8 cellular contexts compared by ENCODE assay signal in the genomic region with DNA sequence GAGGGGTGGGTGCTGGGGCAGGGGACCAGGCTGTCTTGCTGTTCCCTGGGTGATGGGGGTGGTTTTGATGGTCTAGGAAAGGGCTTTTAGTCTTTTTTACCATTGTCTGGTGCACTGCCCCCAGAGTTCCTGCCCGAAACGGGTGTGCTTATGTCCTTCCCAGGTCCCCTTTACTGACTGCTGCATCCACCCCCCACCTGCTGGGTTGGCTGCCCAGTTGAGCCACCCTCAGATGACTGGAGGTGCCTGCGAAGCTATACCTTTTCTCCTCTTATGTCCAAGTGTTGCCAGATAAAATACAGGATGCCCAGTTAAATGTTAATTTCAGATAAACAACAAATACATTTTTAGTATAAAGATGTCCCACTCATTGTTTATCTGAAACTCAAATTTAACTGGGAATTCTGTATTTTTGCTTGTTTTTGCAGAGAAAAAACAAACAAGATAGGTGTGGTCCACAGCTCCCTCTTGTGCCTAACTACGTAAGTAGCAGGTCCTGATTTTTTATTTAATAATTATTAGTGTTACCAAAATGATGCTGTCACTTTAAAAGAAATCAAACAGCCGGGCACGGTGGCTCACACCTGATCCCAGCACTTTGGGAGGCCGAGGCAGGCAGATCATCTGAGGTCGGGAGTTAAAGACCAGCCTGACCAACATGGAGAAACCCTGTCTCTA. TPM values are rescaled to one million over a fixed set of nuclear protein-coding genes. Genes with fewer than 3 reads are reported as not detected.
A peak's percentile ranks its signal among the peaks of the same experiment; 100 is the strongest.
DNase-seq lines count a peak whose midpoint lies in the region; ATAC-seq and TF ChIP-seq lines count a peak whose summit lies in the region.

No MANE protein-coding gene starts in this region.

- no peaks in the 10 kb centered on the region for H3K36me3 ChIP-seq in CD8-positive, alpha-beta T cell (ENCODE audit: insufficient read depth, low read length)
- H3K36me3 ChIP-seq in Karpas-422 (ENCODE audit: insufficient read depth, low read length): no peaks in the 10 kb centered on the region

- H3K9me3 ChIP-seq in CD8-positive, alpha-beta T cell (ENCODE audit: low read length): peaks cover 6% of the 10 kb centered on the region
- no peaks in the 10 kb centered on the region for H3K9me3 ChIP-seq in Karpas-422 (ENCODE audit: low read length)

- no peak overlapping the region for H2AFZ ChIP-seq in Karpas-422 (ENCODE audit: low read length)

- no peaks in the 10 kb centered on the region for H3K36me3 Mint-ChIP-seq in CD8-positive, alpha-beta T cell
- peaks cover 4% of the 10 kb centered on the region for H3K36me3 Mint-ChIP-seq in nephron progenitor cell (ENCODE audit: low read depth)

- no peak overlapping the region for H3K9ac ChIP-seq in Karpas-422 (ENCODE audit: low read length)

- H3K4me1 ChIP-seq in CD8-positive, alpha-beta T cell (ENCODE audit: insufficient read depth, low read length): no peaks in the 10 kb centered on the region
- H3K4me1 ChIP-seq in Karpas-422 (ENCODE audit: low read length): peaks cover 4% of the 10 kb centered on the region; the same call in 1 of the 2 replicates

- no peaks in the 10 kb centered on the region for H3K27me3 ChIP-seq in CD8-positive, alpha-beta T cell (ENCODE audit: insufficient read depth, low read length)
- no peaks in the 10 kb centered on the region for H3K27me3 ChIP-seq in Karpas-422 (ENCODE audit: low read length)

- H4K20me1 ChIP-seq in Karpas-422 (ENCODE audit: insufficient read depth, low read depth, low read length): no peaks in the 10 kb centered on the region; the same call in 1 of the 2 replicates

- H3K27ac Mint-ChIP-seq in CD8-positive, alpha-beta T cell: no peak overlapping the region
- H3K27ac Mint-ChIP-seq in nephron progenitor cell: no peak overlapping the region

- H3K9me3 Mint-ChIP-seq in CD8-positive, alpha-beta T cell: no peaks in the 10 kb centered on the region
- H3K9me3 Mint-ChIP-seq in nephron progenitor cell: peaks cover 11% of the 10 kb centered on the region

- no peak for ATAC-seq in CD8-positive, alpha-beta T cell
- ATAC-seq in HG03097 (IDR thresholded peaks at IDR 0.05; ENCODE audit: low FRiP score, unreplicated experiment) (no peak), GM21723 (IDR thresholded peaks at IDR 0.05; ENCODE audit: unreplicated experiment) (no peak), GM18873 (IDR thresholded peaks at IDR 0.05; ENCODE audit: low FRiP score, unreplicated experiment) (no peak)

- intact Hi-C loops in CD8-positive, alpha-beta T cell (cut with DNase I, micrococcal nuclease): loop anchor here (1.0 to 10.0 kb wide), 2 partner anchors 113 to 1075 kb away; partner anchors contain the start of gene APPL1 (in 1 of the 2)

- no peak overlapping the region for H3K4me2 ChIP-seq in Karpas-422 (ENCODE audit: low read depth, low read length, poor library complexity, severe bottlenecking)

- H3K27ac ChIP-seq in CD8-positive, alpha-beta T cell (ENCODE audit: low read depth, low read length): no peak overlapping the region
- no peak overlapping the region for H3K27ac ChIP-seq in Karpas-422 (ENCODE audit: low read length)
- peak overlapping the region; percentile 44 for H3K27ac ChIP-seq in cingulate gyrus (ENCODE audit: low read depth, low read length)

- H3K79me2 ChIP-seq in Karpas-422 (ENCODE audit: low read length): no peaks in the 10 kb centered on the region

- CTCF ChIA-PET in CD8-positive, alpha-beta T cell (lab: Charles Lee): interaction anchor here (0.7 to 1.5 kb wide), 2 partner anchors 93 to 112 kb away, joined by 3 to 6 read pairs; no protein-coding TSS in a partner anchor

- H3K4me1 Mint-ChIP-seq in CD8-positive, alpha-beta T cell (ENCODE audit: low read depth): peaks cover under 1% of the 10 kb centered on the region
- H3K4me1 Mint-ChIP-seq in nephron progenitor cell: no peaks in the 10 kb centered on the region

- peak; percentile 13 for TF ChIP-seq CTCF in CD8-positive, alpha-beta T cell (IDR thresholded peaks at IDR 0.05)
- peak; percentile 60 for TF ChIP-seq CTCF in nephron progenitor cell (IDR thresholded peaks at IDR 0.05)

- DNase-seq in CD8-positive, alpha-beta T cell: no peak
- DNase-seq in Karpas-422 (peak; percentile 68), nephron progenitor cell (no peak), hepatic stellate cell (ENCODE audit: low spot score) (no peak)

- peaks cover 24% of the 10 kb centered on the region for H3K27me3 Mint-ChIP-seq in CD8-positive, alpha-beta T cell (ENCODE audit: low read depth)
- H3K27me3 Mint-ChIP-seq in nephron progenitor cell (ENCODE audit: low read depth, poor library complexity): peaks cover 43% of the 10 kb centered on the region

- POLR2A ChIA-PET in CD8-positive, alpha-beta T cell (lab: Charles Lee): no interaction called here

- no peak overlapping the region for H3K4me3 ChIP-seq in CD8-positive, alpha-beta T cell (ENCODE audit: low read depth, low read length)
- no peak overlapping the region for H3K4me3 ChIP-seq in Karpas-422 (ENCODE audit: low read length)

- H3K4me3 Mint-ChIP-seq in CD8-positive, alpha-beta T cell: no peak overlapping the region
- no peak overlapping the region for H3K4me3 Mint-ChIP-seq in nephron progenitor cell

- H3K9me2 ChIP-seq in Karpas-422 (replicated peaks; ENCODE audit: insufficient read depth, low read length): no peaks in the 10 kb centered on the region

RNA-seq across cellular contexts. Expression of gene RPP14, which starts 6.1 kb away (rescaled TPM):
- total RNA-seq in CD8-positive, alpha-beta T cell: 10 to 100 TPM; 18.3 to 20.4 TPM
- 7.5 and 7.6 TPM in 2 replicates for total RNA-seq in Karpas-422 (2014; rRNA removed; shearing (Covaris generic); ENCODE audit: low replicate concordance)

RNA-seq across cellular contexts. Expression of gene HTD2, which starts 6.3 kb away (rescaled TPM):
- 1 to 10 TPM; 6.4 to 8.9 TPM for total RNA-seq in CD8-positive, alpha-beta T cell
- 5.4 and 19.9 TPM in 2 replicates for total RNA-seq in Karpas-422 (2014; rRNA removed; shearing (Covaris generic); ENCODE audit: low replicate concordance)

RNA-seq across cellular contexts. Expression of gene PXK, which starts 32.7 kb away (rescaled TPM):
- total RNA-seq in CD8-positive, alpha-beta T cell: 10 to 100 TPM; 14.9 to 15.0 TPM
- total RNA-seq in Karpas-422 (2014; rRNA removed; shearing (Covaris generic); ENCODE audit: low replicate concordance): 222 and 353 TPM in 2 replicates

Comparison
In these comparisons a context has a peak if more than half of its experiments do, and no peak if none do; other contexts are left out.
1. RNA of gene PXK, which starts 32.7 kb away (total RNA-seq): 222 to 353 TPM in Karpas-422; 14.9 to 15.0 TPM in CD8-positive, alpha-beta T cell; every median in the first group is over 10 times any median in the second.